In the genomic region with DNA sequence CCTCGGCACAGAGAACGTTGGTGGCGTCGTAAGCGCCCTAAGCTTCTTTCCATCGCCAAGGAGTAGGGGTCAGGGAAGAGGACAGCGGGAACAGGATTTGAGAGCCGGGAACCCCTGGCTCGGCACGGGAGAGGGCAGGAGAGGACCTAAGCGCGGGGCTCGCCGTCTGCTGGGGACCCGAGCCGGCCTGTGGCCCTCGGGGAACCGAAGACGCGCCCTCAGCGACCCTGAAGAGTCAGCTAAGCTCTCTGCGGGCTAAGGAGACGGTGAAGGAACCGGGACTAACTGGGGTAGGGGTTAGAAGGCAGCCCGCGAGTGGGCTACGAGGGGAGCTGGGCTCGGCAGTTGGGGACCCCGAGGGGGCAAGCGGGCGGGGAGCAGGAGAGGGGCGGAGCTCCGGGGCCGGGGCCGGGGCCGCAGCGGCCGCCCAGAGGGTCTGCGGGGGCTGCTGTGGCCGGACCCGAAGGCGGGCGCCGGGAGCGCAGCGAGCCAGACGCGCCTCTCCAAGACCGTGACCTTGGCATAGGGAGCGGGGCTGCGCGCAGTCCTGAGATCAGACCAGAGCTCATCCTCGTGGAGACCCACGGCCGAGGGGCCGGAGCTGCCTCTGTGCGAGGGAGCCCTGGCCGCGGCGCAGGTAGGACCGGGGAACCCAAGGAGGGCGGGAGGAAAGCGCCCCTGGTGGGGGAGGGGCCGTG, we compare ENCODE assay signal across 13 cellular contexts. TPM values are rescaled to one million over a fixed set of nuclear protein-coding genes. Genes with fewer than 3 reads are reported as not detected.
DNase-seq lines count a peak whose midpoint lies in the region; ATAC-seq, FAIRE-seq and TF ChIP-seq lines count a peak whose summit lies in the region.
"Had no signal": no experiment of that assay in that cellular context is flagged by ENCODE, and none has a peak within 500 bp of the region (broad histone marks: within the 10 kb centered on the region; RNA-seq: fewer than 3 reads in every experiment).

No MANE protein-coding gene starts in this region.

- no peak overlapping the region for H3K4me2 ChIP-seq in HepG2 (ENCODE audit: low read depth, low read length)
- H3K4me2 ChIP-seq: BLaER1 had no signal

- H3K9me3 Mint-ChIP-seq in MCF 10A (ENCODE audit: unreplicated experiment) (no peaks in the 10 kb centered on the region), type B pancreatic cell (no peaks in the 10 kb centered on the region)
- H3K9me3 Mint-ChIP-seq: activated naive CD4-positive, alpha-beta T cell treated with anti-CD3 and anti-CD28 coated beads, Interleukin-2, amount 50 U/mL, for 72 hours had no signal

- WGBS in body of pancreas, 2 donors: 2 to 5% methylated on average over 24 to 58 of the region's 64 CpGs
- WGBS in HepG2 (ENCODE audit: low lambda C conversion rate): 33% methylated on average over 23 of the region's 64 CpGs

- no peak overlapping the region for H3K4me3 Mint-ChIP-seq in MCF 10A (ENCODE audit: unreplicated experiment)
- peak overlapping the region; percentile 91 for H3K4me3 Mint-ChIP-seq in type B pancreatic cell

- peak overlapping the region in 2 of 3 donors; percentile 35 to 55 for H3K4me3 ChIP-seq in breast epithelium
- peak overlapping the region; percentile 6 to 22 for H3K4me3 ChIP-seq in body of pancreas
- H3K4me3 ChIP-seq in HepG2 (replicated peaks in 1 of 3; ENCODE audit: insufficient read depth in 1 of 3, low read depth in 2 of 3, low read length in 3 of 3): peak overlapping the region in 1 of 3 experiments; percentile 23; a peak in 1 of 6 replicates
- H3K4me3 ChIP-seq: BLaER1, SJSA1 had no signal

- H3K27me3 Mint-ChIP-seq in MCF 10A (ENCODE audit: insufficient read depth, unreplicated experiment): peaks cover 67% of the 10 kb centered on the region
- H3K27me3 Mint-ChIP-seq in type B pancreatic cell: peaks cover 88% of the 10 kb centered on the region

- in situ Hi-C loops in HepG2 (cut with HindIII; ENCODE audit: extremely low pct_ligation_motif_present, low pct_unique_long_range_greater_than_20kb): no loop called here

- TF ChIP-seq POLR2A in breast epithelium (IDR thresholded peaks at IDR 0.05): no peak
- TF ChIP-seq POLR2A in body of pancreas (IDR thresholded peaks at IDR 0.05): no peak
- TF ChIP-seq POLR2A in HepG2 (IDR thresholded peaks at IDR 0.05; ENCODE audit: insufficient read depth in 1 of 2, low read depth in 2 of 2, low read length in 2 of 2): no peak

- intact Hi-C loops in breast epithelium (cut with DNase I; ENCODE audit: low total_unique reads): loop anchor here (10.0 kb wide), 1 partner anchor 921 kb away; no protein-coding TSS in a partner anchor
- intact Hi-C loops in MCF 10A (cut with micrococcal nuclease): no loop called here
- intact Hi-C loops in body of pancreas (cut with DNase I): no loop called here
- intact Hi-C loops in HepG2 (cut with micrococcal nuclease; ENCODE audit: unreplicated experiment): no loop called here
- intact Hi-C loops in sciatic nerve (cut with DNase I): no loop called here

- H3K9me3 ChIP-seq in breast epithelium (no peaks in the 10 kb centered on the region), body of pancreas (no peaks in the 10 kb centered on the region), HepG2 (ENCODE audit: low read length) (no peaks in the 10 kb centered on the region)
- H3K9me3 ChIP-seq: SJSA1 had no signal

- DNase-seq in breast epithelium (ENCODE audit: low spot score in 2 of 2): no peak
- DNase-seq in MCF 10A (ENCODE audit: unreplicated experiment): no peak
- peak in 3 of 4 donors; percentile 7 to 18 (median 14) for DNase-seq in body of pancreas
- DNase-seq in HepG2 (ENCODE audit: low spot score): no peak
- no peak for DNase-seq in type B pancreatic cell (ENCODE audit: extremely low spot score, unreplicated experiment)
- no peak for DNase-seq in sciatic nerve (ENCODE audit: low spot score)
- DNase-seq in UCSD-AML1 (lab: John Stamatoyannopoulos, UW; ENCODE audit: unreplicated experiment): no peak
- DNase-seq: NCI-H1092 had no signal

- H3K79me2 ChIP-seq in HepG2 (ENCODE audit: insufficient read depth, low read length): no peaks in the 10 kb centered on the region

- TF ChIP-seq EP300 in HepG2 (IDR thresholded peaks at IDR 0.05; ENCODE audit: low read depth in 2 of 2, low read length in 2 of 2) (no peak), HepG2 (CRISPR knock-in tag; IDR thresholded peaks at IDR 0.05; ENCODE audit: borderline replicate concordance) (no peak)

- no peaks in the 10 kb centered on the region for H3K36me3 ChIP-seq in breast epithelium
- no peaks in the 10 kb centered on the region for H3K36me3 ChIP-seq in body of pancreas (replicated peaks in 1 of 2; ENCODE audit: insufficient read depth in 1 of 2, low read depth in 2 of 2)
- H3K36me3 ChIP-seq in HepG2 (replicated peaks in 1 of 2; ENCODE audit: control insufficient read depth in 1 of 2, insufficient read depth in 2 of 2, low read length in 2 of 2): no peaks in the 10 kb centered on the region
- H3K36me3 ChIP-seq: BLaER1, SJSA1 had no signal

- FAIRE-seq in HepG2 (lab: Jason Lieb, UNC): no peak

- peak; percentile 43 for ATAC-seq in body of pancreas
- ATAC-seq in HepG2: peak; percentile 61
- ATAC-seq in sciatic nerve: no peak
- no peak for ATAC-seq in HG03457 (IDR thresholded peaks at IDR 0.05; ENCODE audit: unreplicated experiment)
- ATAC-seq: activated naive CD4-positive, alpha-beta T cell treated with anti-CD3 and anti-CD28 coated beads, Interleukin-2, amount 50 U/mL, for 72 hours had no signal

- BruUV-seq in MCF 10A (replicated peaks; lab: Mats Ljungman, UMichigan) (no TSS peak), HepG2 (replicated peaks; lab: Mats Ljungman, UMichigan) (no TSS peak)

- H3K9ac ChIP-seq in HepG2 (ENCODE audit: insufficient read depth, low read depth, low read length): no peak overlapping the region
- H3K9ac ChIP-seq: BLaER1 had no signal

- H4K20me1 ChIP-seq in HepG2 (ENCODE audit: insufficient read depth, low read length): no peaks in the 10 kb centered on the region
- H4K20me1 ChIP-seq: BLaER1 had no signal

- H3K27ac ChIP-seq in breast epithelium (no peak overlapping the region), body of pancreas (peak overlapping the region; percentile 42 to 84 (median 74)), HepG2 (ENCODE audit: extremely low read length, insufficient read depth, low read length) (no peak overlapping the region)
- H3K27ac ChIP-seq: BLaER1, SJSA1 had no signal

- no peak for TF ChIP-seq RAD21 in HepG2 (CRISPR knock-in tag; IDR thresholded peaks at IDR 0.05)

- H3K4me1 Mint-ChIP-seq in MCF 10A (ENCODE audit: insufficient read depth, unreplicated experiment): peaks cover 6% of the 10 kb centered on the region
- H3K4me1 Mint-ChIP-seq in type B pancreatic cell (ENCODE audit: unreplicated experiment): peaks cover 4% of the 10 kb centered on the region

- peaks cover 0 to 19% of the 10 kb centered on the region in 2 donors for H3K27me3 ChIP-seq in breast epithelium
- peaks cover 0 to 3% of the 10 kb centered on the region in 2 donors for H3K27me3 ChIP-seq in body of pancreas
- peaks cover 0 to 24% of the 10 kb centered on the region in 2 experiments; a peak in 4 of 5 replicates for H3K27me3 ChIP-seq in HepG2 (ENCODE audit: control insufficient read depth in 1 of 2, insufficient read depth in 2 of 2, low read length in 2 of 2)
- H3K27me3 ChIP-seq: BLaER1, SJSA1 had no signal

- H2AFZ ChIP-seq in HepG2 (ENCODE audit: low read length): no peak overlapping the region

- H3K27ac Mint-ChIP-seq in MCF 10A (ENCODE audit: low read depth, unreplicated experiment): no peak overlapping the region
- no peak overlapping the region for H3K27ac Mint-ChIP-seq in type B pancreatic cell
- H3K27ac Mint-ChIP-seq: activated naive CD4-positive, alpha-beta T cell treated with anti-CD3 and anti-CD28 coated beads, Interleukin-2, amount 50 U/mL, for 72 hours had no signal

- TF ChIP-seq CTCF in breast epithelium (IDR thresholded peaks at IDR 0.05): no peak
- no peak for TF ChIP-seq CTCF in MCF 10A (IDR thresholded peaks at IDR 0.05; ENCODE audit: unreplicated experiment)
- no peak for TF ChIP-seq CTCF in body of pancreas (IDR thresholded peaks at IDR 0.05)
- TF ChIP-seq CTCF in HepG2 (CRISPR knock-in tag; IDR thresholded peaks at IDR 0.05): no peak
- no peak for TF ChIP-seq CTCF in type B pancreatic cell (conservative IDR thresholded peaks at IDR 0.05)

- CTCF ChIA-PET in MCF 10A (lab: Yijun Ruan, JAX) (interaction anchor here (0.6 to 0.7 kb wide), 3 partner anchors 122 to 485 kb away, joined by 3 read pairs; no protein-coding TSS in a partner anchor), HepG2 (lab: Yijun Ruan, JAX; ENCODE audit: low intra/inter-chr PET ratio, low total read pairs) (no interaction called here)

- H3K36me3 Mint-ChIP-seq in MCF 10A (ENCODE audit: insufficient read depth, unreplicated experiment): no peaks in the 10 kb centered on the region
- no peaks in the 10 kb centered on the region for H3K36me3 Mint-ChIP-seq in type B pancreatic cell

- POLR2A ChIA-PET in MCF 10A (lab: Yijun Ruan, JAX) (interaction anchor here (0.7 kb wide), 1 partner anchor 478 kb away, joined by 3 read pairs; no protein-coding TSS in a partner anchor), HepG2 (lab: Yijun Ruan, JAX) (no interaction called here)

- no peaks in the 10 kb centered on the region for H3K4me1 ChIP-seq in breast epithelium
- peaks cover 13% of the 10 kb centered on the region for H3K4me1 ChIP-seq in body of pancreas
- no peaks in the 10 kb centered on the region for H3K4me1 ChIP-seq in HepG2 (ENCODE audit: insufficient read depth, low read length)
- H3K4me1 ChIP-seq: BLaER1, SJSA1 had no signal

RNA-seq across cellular contexts. Expression of a gene that starts 0.6 kb away (rescaled TPM):
- total RNA-seq in breast epithelium: not detected
- not detected in 2 replicates for total RNA-seq in MCF 10A (2022)
- total RNA-seq in body of pancreas: 10 to 100 TPM in 1 of 2 donors, 1 to 10 TPM in 1; 8.9 to 11.9 TPM
- not detected in 2 replicates for total RNA-seq in HepG2 (2016; rRNA removed; fragmentation: Illumina TruSeq; extraction: Trizol)
- not detected in 2 replicates for total RNA-seq in HepG2 (2016; cell fraction: cytosol; rRNA removed; fragmentation: Illumina TruSeq; extraction: Trizol; ENCODE audit: low read depth)
- not detected in 2 replicates for total RNA-seq in HepG2 (2016; cell fraction: insoluble cytoplasmic fraction; rRNA removed; fragmentation: Illumina TruSeq; extraction: Trizol)
- total RNA-seq in HepG2 (2016; cell fraction: membrane; rRNA removed; fragmentation: Illumina TruSeq; extraction: Trizol): not detected in 2 replicates
- 0.03 TPM in 1 of 2 replicates, not detected in the other for total RNA-seq in HepG2 (2016; cell fraction: nucleus; rRNA removed; fragmentation: Illumina TruSeq; extraction: Trizol)
- polyA plus RNA-seq in HepG2 (2011; rRNA removed): not detected in 2 replicates
- not detected in 2 replicates for polyA plus RNA-seq in HepG2 (2011; cell fraction: cytosol; rRNA removed)
- polyA plus RNA-seq in HepG2 (2011; cell fraction: nucleus; rRNA removed): not detected in 2 replicates
- polyA plus RNA-seq in HepG2 (2012): not detected in 2 replicates
- polyA plus RNA-seq in HepG2 (2016; cell fraction: cytosol; fragmentation: Illumina TruSeq; extraction: Trizol; ENCODE audit: low read depth): not detected in 2 replicates
- not detected in 2 replicates for polyA plus RNA-seq in HepG2 (2016; cell fraction: insoluble cytoplasmic fraction; fragmentation: Illumina TruSeq; extraction: Trizol; ENCODE audit: low read depth)
- polyA plus RNA-seq in HepG2 (2016; cell fraction: membrane; fragmentation: Illumina TruSeq; extraction: Trizol; ENCODE audit: low read depth): not detected in 2 replicates
- polyA plus RNA-seq in HepG2 (2016; cell fraction: nucleus; fragmentation: Illumina TruSeq; extraction: Trizol; ENCODE audit: insufficient read depth, low read depth): not detected in 2 replicates
- polyA minus RNA-seq in HepG2 (2011; rRNA and poly(A)+ RNA removed; ENCODE audit: low replicate concordance): 0.02 TPM in 1 of 2 replicates, not detected in the other
- not detected in 2 replicates for polyA minus RNA-seq in HepG2 (2011; cell fraction: cytosol; rRNA and poly(A)+ RNA removed)
- under 0.01 and 0.13 TPM in 2 replicates for polyA minus RNA-seq in HepG2 (2011; cell fraction: nucleus; rRNA and poly(A)+ RNA removed)
- total RNA-seq in type B pancreatic cell (ENCODE audit: low replicate concordance): 0.87 and 4.4 TPM in 2 replicates
- not detected for total RNA-seq in sciatic nerve
- total RNA-seq: activated naive CD4-positive, alpha-beta T cell treated with anti-CD3 and anti-CD28 coated beads, Interleukin-2, amount 50 U/mL, for 72 hours; SJSA1; temporal lobe had no signal

Comparison
In these comparisons a context has a peak if more than half of its experiments do, and no peak if none do; other contexts are left out.
1. DNase-seq: peak in body of pancreas (3 of 4); none in breast epithelium (0 of 2), MCF 10A (single experiment), HepG2 (single experiment), type B pancreatic cell (single experiment), sciatic nerve (single experiment) and UCSD-AML1 (single experiment).
2. H3K27ac ChIP-seq: peak in body of pancreas (4 of 4); none in breast epithelium (0 of 2) and HepG2 (single experiment).
3. ATAC-seq: peak in body of pancreas (single experiment) and HepG2 (single experiment); none in sciatic nerve (single experiment) and HG03457 (single experiment).